Comparison of ENCODE assay signal across 1 cellular context in genomic region chr2:69829243-69830044, GRCh38.
TF ChIP-seq lines count a peak whose summit lies in the region.

A gene with protein sequence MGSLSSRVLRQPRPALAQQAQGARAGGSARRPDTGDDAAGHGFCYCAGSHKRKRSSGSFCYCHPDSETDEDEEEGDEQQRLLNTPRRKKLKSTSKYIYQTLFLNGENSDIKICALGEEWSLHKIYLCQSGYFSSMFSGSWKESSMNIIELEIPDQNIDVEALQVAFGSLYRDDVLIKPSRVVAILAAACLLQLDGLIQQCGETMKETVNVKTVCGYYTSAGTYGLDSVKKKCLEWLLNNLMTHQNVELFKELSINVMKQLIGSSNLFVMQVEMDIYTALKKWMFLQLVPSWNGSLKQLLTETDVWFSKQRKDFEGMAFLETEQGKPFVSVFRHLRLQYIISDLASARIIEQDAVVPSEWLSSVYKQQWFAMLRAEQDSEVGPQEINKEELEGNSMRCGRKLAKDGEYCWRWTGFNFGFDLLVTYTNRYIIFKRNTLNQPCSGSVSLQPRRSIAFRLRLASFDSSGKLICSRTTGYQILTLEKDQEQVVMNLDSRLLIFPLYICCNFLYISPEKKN (plus strand): TSS chr2:69829660. CDS start chr2:69829893, 233 bp downstream.

TF ChIP-seq in HepG2, 621 proteins besides CTCF, POLR2A, EP300 and RAD21 (continued from another document and continues in another):
- TF ChIP-seq, protein P1, sequence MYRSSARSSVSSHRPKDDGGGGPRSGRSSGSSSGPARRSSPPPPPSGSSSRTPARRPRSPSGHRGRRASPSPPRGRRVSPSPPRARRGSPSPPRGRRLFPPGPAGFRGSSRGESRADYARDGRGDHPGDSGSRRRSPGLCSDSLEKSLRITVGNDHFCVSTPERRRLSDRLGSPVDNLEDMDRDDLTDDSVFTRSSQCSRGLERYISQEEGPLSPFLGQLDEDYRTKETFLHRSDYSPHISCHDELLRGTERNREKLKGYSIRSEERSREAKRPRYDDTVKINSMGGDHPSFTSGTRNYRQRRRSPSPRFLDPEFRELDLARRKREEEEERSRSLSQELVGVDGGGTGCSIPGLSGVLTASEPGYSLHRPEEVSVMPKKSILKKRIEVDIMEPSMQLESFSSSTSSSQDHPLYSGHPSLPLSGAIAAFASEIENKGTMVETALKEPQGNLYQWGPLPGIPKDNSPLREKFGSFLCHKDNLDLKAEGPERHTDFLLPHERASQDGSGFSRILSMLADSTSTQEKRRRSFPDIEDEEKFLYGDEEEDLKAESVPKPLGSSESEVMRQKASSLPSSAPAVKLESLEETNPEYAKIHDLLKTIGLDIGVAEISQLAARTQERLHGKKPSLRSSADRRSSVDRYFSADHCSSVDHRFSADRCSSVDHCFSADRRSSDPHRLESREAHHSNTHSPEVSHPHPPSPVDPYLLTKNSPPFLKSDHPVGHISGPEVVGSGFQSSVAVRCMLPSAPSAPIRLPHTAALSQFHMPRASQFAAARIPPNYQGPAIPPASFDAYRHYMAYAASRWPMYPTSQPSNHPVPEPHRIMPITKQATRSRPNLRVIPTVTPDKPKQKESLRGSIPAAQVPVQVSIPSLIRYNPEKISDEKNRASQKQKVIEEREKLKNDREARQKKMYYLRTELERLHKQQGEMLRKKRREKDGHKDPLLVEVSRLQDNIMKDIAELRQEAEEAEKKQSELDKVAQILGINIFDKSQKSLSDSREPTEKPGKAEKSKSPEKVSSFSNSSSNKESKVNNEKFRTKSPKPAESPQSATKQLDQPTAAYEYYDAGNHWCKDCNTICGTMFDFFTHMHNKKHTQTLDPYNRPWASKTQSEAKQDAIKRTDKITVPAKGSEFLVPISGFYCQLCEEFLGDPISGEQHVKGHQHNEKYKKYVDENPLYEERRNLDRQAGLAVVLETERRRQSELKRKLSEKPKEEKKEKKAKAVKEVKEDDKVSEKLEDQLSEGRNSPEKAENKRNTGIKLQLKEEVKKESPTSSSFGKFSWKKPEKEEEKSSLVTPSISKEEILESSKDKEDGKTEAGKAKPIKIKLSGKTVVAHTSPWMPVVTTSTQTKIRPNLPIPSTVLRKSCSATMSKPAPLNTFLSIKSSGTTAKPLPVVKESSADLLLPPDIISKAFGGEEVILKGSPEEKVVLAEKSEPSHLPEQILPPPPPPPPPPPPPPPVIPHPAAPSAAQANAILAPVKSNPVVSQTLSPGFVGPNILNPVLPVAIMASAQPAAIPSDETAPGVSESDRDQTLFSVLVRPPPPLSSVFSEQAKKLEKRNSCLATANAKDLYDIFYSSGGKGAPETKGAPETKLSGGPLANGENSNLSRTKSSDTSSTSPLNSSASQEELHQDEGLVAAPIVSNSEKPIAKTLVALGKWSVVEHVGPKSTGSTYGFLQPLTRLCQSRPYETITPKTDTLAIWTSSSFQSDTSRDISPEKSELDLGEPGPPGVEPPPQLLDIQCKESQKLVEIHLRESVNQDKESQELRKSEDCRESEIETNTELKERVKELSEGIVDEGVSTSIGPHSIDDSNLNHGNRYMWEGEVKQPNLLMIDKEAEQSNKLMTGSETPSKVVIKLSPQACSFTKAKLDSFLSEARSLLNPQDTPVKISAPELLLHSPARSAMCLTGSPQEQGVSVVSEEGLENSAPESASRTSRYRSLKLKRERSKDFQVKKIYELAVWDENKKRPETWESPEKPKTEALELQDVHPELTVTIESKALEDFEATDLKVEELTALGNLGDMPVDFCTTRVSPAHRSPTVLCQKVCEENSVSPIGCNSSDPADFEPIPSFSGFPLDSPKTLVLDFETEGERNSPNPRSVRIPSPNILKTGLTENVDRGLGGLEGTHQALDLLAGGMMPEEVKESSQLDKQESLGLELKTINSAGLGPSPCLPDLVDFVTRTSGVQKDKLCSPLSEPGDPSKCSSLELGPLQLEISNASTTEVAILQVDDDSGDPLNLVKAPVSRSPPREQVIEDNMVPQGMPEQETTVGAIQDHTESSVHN (CRISPR knock-in tag; IDR thresholded peaks at IDR 0.05): peak; percentile 67; the same call in 1 of the 2 replicates
- TF ChIP-seq PITX1 (CRISPR knock-in tag; IDR thresholded peaks at IDR 0.05) (peak; percentile 88), REXO4 (CRISPR knock-in tag; IDR thresholded peaks at IDR 0.05; ENCODE audit: borderline replicate concordance) (peak; percentile 29; the same call in 1 of the 2 replicates), ZNF574 (CRISPR knock-in tag; IDR thresholded peaks at IDR 0.05) (peak; percentile 94), KLF15 (CRISPR knock-in tag; IDR thresholded peaks at IDR 0.05; ENCODE audit: borderline replicate concordance) (peak; percentile 79; the same call in 1 of the 2 replicates), MXD4 (CRISPR knock-in tag; IDR thresholded peaks at IDR 0.05) (peak; percentile 98; the same call in 1 of the 2 replicates), PHB2 (IDR thresholded peaks at IDR 0.05; ENCODE audit: partially characterized antibody) (no peak), DZIP1 (CRISPR knock-in tag; IDR thresholded peaks at IDR 0.05) (no peak), ZNF768 (CRISPR knock-in tag; IDR thresholded peaks at IDR 0.05) (peak; percentile 54; the same call in 1 of the 2 replicates), IRF2 (CRISPR knock-in tag; IDR thresholded peaks at IDR 0.05) (peak; percentile 98), ZNF564 (CRISPR knock-in tag; IDR thresholded peaks at IDR 0.05) (peak; percentile 85), SIN3B (IDR thresholded peaks at IDR 0.05; ENCODE audit: low read length) (peak; percentile 59), SP5 (CRISPR knock-in tag; IDR thresholded peaks at IDR 0.05; ENCODE audit: borderline replicate concordance, low read depth) (peak; percentile 95), ZBTB43 (CRISPR knock-in tag; conservative IDR thresholded peaks at IDR 0.05) (peak; percentile 90), HINFP (CRISPR knock-in tag; IDR thresholded peaks at IDR 0.05; ENCODE audit: low read depth) (peak; percentile 99)
- TF ChIP-seq, protein P2, sequence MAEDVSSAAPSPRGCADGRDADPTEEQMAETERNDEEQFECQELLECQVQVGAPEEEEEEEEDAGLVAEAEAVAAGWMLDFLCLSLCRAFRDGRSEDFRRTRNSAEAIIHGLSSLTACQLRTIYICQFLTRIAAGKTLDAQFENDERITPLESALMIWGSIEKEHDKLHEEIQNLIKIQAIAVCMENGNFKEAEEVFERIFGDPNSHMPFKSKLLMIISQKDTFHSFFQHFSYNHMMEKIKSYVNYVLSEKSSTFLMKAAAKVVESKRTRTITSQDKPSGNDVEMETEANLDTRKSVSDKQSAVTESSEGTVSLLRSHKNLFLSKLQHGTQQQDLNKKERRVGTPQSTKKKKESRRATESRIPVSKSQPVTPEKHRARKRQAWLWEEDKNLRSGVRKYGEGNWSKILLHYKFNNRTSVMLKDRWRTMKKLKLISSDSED (CRISPR knock-in tag; IDR thresholded peaks at IDR 0.05): peak; percentile 62; the same call in 1 of the 2 replicates
- TF ChIP-seq, protein P3, sequence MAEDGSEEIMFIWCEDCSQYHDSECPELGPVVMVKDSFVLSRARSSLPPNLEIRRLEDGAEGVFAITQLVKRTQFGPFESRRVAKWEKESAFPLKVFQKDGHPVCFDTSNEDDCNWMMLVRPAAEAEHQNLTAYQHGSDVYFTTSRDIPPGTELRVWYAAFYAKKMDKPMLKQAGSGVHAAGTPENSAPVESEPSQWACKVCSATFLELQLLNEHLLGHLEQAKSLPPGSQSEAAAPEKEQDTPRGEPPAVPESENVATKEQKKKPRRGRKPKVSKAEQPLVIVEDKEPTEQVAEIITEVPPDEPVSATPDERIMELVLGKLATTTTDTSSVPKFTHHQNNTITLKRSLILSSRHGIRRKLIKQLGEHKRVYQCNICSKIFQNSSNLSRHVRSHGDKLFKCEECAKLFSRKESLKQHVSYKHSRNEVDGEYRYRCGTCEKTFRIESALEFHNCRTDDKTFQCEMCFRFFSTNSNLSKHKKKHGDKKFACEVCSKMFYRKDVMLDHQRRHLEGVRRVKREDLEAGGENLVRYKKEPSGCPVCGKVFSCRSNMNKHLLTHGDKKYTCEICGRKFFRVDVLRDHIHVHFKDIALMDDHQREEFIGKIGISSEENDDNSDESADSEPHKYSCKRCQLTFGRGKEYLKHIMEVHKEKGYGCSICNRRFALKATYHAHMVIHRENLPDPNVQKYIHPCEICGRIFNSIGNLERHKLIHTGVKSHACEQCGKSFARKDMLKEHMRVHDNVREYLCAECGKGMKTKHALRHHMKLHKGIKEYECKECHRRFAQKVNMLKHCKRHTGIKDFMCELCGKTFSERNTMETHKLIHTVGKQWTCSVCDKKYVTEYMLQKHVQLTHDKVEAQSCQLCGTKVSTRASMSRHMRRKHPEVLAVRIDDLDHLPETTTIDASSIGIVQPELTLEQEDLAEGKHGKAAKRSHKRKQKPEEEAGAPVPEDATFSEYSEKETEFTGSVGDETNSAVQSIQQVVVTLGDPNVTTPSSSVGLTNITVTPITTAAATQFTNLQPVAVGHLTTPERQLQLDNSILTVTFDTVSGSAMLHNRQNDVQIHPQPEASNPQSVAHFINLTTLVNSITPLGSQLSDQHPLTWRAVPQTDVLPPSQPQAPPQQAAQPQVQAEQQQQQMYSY (CRISPR knock-in tag; IDR thresholded peaks at IDR 0.05): no peak
- TF ChIP-seq, protein P4, sequence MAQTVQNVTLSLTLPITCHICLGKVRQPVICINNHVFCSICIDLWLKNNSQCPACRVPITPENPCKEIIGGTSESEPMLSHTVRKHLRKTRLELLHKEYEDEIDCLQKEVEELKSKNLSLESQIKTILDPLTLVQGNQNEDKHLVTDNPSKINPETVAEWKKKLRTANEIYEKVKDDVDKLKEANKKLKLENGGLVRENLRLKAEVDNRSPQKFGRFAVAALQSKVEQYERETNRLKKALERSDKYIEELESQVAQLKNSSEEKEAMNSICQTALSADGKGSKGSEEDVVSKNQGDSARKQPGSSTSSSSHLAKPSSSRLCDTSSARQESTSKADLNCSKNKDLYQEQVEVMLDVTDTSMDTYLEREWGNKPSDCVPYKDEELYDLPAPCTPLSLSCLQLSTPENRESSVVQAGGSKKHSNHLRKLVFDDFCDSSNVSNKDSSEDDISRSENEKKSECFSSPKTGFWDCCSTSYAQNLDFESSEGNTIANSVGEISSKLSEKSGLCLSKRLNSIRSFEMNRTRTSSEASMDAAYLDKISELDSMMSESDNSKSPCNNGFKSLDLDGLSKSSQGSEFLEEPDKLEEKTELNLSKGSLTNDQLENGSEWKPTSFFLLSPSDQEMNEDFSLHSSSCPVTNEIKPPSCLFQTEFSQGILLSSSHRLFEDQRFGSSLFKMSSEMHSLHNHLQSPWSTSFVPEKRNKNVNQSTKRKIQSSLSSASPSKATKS (CRISPR knock-in tag; IDR thresholded peaks at IDR 0.05): no peak; the same call in 1 of the 2 replicates
- TF ChIP-seq, protein P5, sequence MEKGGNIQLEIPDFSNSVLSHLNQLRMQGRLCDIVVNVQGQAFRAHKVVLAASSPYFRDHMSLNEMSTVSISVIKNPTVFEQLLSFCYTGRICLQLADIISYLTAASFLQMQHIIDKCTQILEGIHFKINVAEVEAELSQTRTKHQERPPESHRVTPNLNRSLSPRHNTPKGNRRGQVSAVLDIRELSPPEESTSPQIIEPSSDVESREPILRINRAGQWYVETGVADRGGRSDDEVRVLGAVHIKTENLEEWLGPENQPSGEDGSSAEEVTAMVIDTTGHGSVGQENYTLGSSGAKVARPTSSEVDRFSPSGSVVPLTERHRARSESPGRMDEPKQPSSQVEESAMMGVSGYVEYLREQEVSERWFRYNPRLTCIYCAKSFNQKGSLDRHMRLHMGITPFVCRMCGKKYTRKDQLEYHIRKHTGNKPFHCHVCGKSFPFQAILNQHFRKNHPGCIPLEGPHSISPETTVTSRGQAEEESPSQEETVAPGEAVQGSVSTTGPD (CRISPR knock-in tag; IDR thresholded peaks at IDR 0.05): no peak
